In genomic region chr18:11991021-11991770, GRCh38 we compare ENCODE assay signal across 25 cellular contexts. TPM values are rescaled to one million over a fixed set of nuclear protein-coding genes. Genes with fewer than 3 reads are reported as not detected.
DNase-seq lines count a peak whose midpoint lies in the region; ATAC-seq and TF ChIP-seq lines count a peak whose summit lies in the region.
"Had no signal": no experiment of that assay in that cellular context is flagged by ENCODE, and none has a peak within 500 bp of the region (broad histone marks: within the 10 kb centered on the region; RNA-seq: fewer than 3 reads in every experiment).

No MANE protein-coding gene starts in this region.

- no peaks in the 10 kb centered on the region for H3K27me3 ChIP-seq in left lung
- no peaks in the 10 kb centered on the region for H3K27me3 ChIP-seq in aorta (ENCODE audit: control insufficient read depth in 1 of 2, insufficient read depth in 2 of 2, low read length in 1 of 2)
- H3K27me3 ChIP-seq in CD4-positive, alpha-beta memory T cell (ENCODE audit: insufficient read depth, low read length): no peaks in the 10 kb centered on the region
- H3K27me3 ChIP-seq: uterus had no signal

- peak; percentile 17 for DNase-seq in left ventricle myocardium superior
- no peak for DNase-seq in Right ventricle myocardium superior
- peak; percentile 23 to 49 for DNase-seq in left lung
- peak; percentile 77 for DNase-seq in posterior vena cava (ENCODE audit: low spot score)
- DNase-seq in aorta: peak; percentile 17 to 44
- no peak for DNase-seq in Ammon's horn (ENCODE audit: low spot score)
- no peak for DNase-seq in activated CD4-positive, CD25-positive, alpha-beta regulatory T cell (lab: John Stamatoyannopoulos, UW)
- no peak for DNase-seq in CD4-positive, alpha-beta memory T cell
- DNase-seq: activated CD4-positive, alpha-beta T cell treated with anti-CD3 and anti-CD28 coated beads for 36 hours; activated naive CD4-positive, alpha-beta T cell treated with anti-CD3 and anti-CD28 coated beads, Interleukin-2, amount 10 ng/mL, durations not matched to agents 7 days and 5 days; activated T-cell treated with anti-CD3 and anti-CD28 coated beads, Interleukin-2, amount 50 U/mL, for 48 hours; amniotic stem cell; Calu3; naive thymus-derived CD8-positive, alpha-beta T cell; NCI-H1436; NK-92 treated with Interleukin-12 subunit alpha and Interleukin-12 subunit beta, amount 100 ng/mL, for 24 hours; stimulated activated naive B cell treated with anti-CD40 and anti-IgM and Interleukin-4, amounts not matched to agents 10 μg/mL and 1 μg/mL and 100 μg/mL, for 72 hours; uterus had no signal

- POLR2A ChIA-PET in CD4-positive, alpha-beta memory T cell (lab: Charles Lee; ENCODE audit: partially characterized antibody): no interaction called here

- H3K4me3 Mint-ChIP-seq in CD4-positive, alpha-beta memory T cell: no peak overlapping the region
- H3K4me3 Mint-ChIP-seq: activated CD4-positive, alpha-beta T cell treated with anti-CD3 and anti-CD28 coated beads for 36 hours; activated naive CD4-positive, alpha-beta T cell treated with anti-CD3 and anti-CD28 coated beads, Interleukin-2, amount 10 ng/mL, durations not matched to agents 7 days and 5 days; B cell; GM23338; naive thymus-derived CD8-positive, alpha-beta T cell; stimulated activated naive B cell treated with anti-CD40 and anti-IgM and Interleukin-4, amounts not matched to agents 10 μg/mL and 1 μg/mL and 100 μg/mL, for 72 hours; T-helper 1 cell treated with Interleukin-12 subunit alpha and Interleukin-12 subunit beta and Interleukin-4 antibody, amounts not matched to agents 30 μg/mL and 1 μg/mL, for 36 hours had no signal

- no peaks in the 10 kb centered on the region for H3K36me3 Mint-ChIP-seq in CD4-positive, alpha-beta memory T cell

- H3K4me1 ChIP-seq in left lung (peaks cover 21 to 58% of the 10 kb centered on the region in 2 donors), aorta (ENCODE audit: control insufficient read depth in 1 of 2, insufficient read depth in 2 of 2, low read length in 2 of 2) (no peaks in the 10 kb centered on the region)
- H3K4me1 ChIP-seq in CD4-positive, alpha-beta memory T cell (ENCODE audit: insufficient read depth, low read length): peaks cover 11% of the 10 kb centered on the region
- H3K4me1 ChIP-seq: uterus had no signal

- 93 to 97% methylated on average over 19 of the region's 19 CpGs for WGBS in aorta, 2 donors

- H3K36me3 ChIP-seq in left lung: no peaks in the 10 kb centered on the region
- no peaks in the 10 kb centered on the region for H3K36me3 ChIP-seq in aorta (ENCODE audit: control insufficient read depth in 1 of 2, insufficient read depth in 2 of 2, low read length in 1 of 2)
- H3K36me3 ChIP-seq in CD4-positive, alpha-beta memory T cell (ENCODE audit: insufficient read depth, low read length): no peaks in the 10 kb centered on the region
- H3K36me3 ChIP-seq: uterus had no signal

- CTCF ChIA-PET in CD4-positive, alpha-beta memory T cell (lab: Charles Lee; ENCODE audit: partially characterized antibody): interaction anchor here (1.3 to 20.1 kb wide), 4 partner anchors 10 to 258 kb away, joined by 3 to 665 read pairs (median 8); partner anchors contain the start of gene IMPA2

- intact Hi-C loops in left ventricle myocardium superior (cut with micrococcal nuclease): no loop called here
- intact Hi-C loops in Right ventricle myocardium superior (cut with DNase I): loop anchor here (5.0 kb wide), 1 partner anchor 54 kb away; no protein-coding TSS in a partner anchor
- intact Hi-C loops in left lung (cut with DNase I): no loop called here
- intact Hi-C loops in posterior vena cava (cut with DNase I): loop anchor here in 1 of 2 donors (5.0 kb wide), 1 partner anchor 54 kb away; no protein-coding TSS in a partner anchor
- intact Hi-C loops in aorta (cut with DNase I): loop anchor here in 1 of 2 donors (10.0 kb wide), 1 partner anchor 336 kb away; no protein-coding TSS in a partner anchor
- intact Hi-C loops in CD4-positive, alpha-beta memory T cell (cut with micrococcal nuclease): no loop called here

- H3K9me3 ChIP-seq in left lung: no peaks in the 10 kb centered on the region
- no peaks in the 10 kb centered on the region for H3K9me3 ChIP-seq in aorta (ENCODE audit: control insufficient read depth, low read length)
- no peaks in the 10 kb centered on the region for H3K9me3 ChIP-seq in CD4-positive, alpha-beta memory T cell (ENCODE audit: control insufficient read depth in 1 of 2, low read length in 2 of 2)
- H3K9me3 ChIP-seq: uterus had no signal

- H3K9me3 Mint-ChIP-seq in CD4-positive, alpha-beta memory T cell: no peaks in the 10 kb centered on the region
- H3K9me3 Mint-ChIP-seq: activated naive CD4-positive, alpha-beta T cell treated with anti-CD3 and anti-CD28 coated beads, Interleukin-2, amount 10 ng/mL, durations not matched to agents 7 days and 5 days; GM23338; naive thymus-derived CD8-positive, alpha-beta T cell; stimulated activated naive B cell treated with anti-CD40 and anti-IgM and Interleukin-4, amounts not matched to agents 10 μg/mL and 1 μg/mL and 100 μg/mL, for 72 hours; T-helper 1 cell treated with Interleukin-12 subunit alpha and Interleukin-12 subunit beta and Interleukin-4 antibody, amounts not matched to agents 30 μg/mL and 1 μg/mL, for 36 hours had no signal

- no peak for ATAC-seq in left ventricle myocardium superior
- ATAC-seq in Right ventricle myocardium superior (ENCODE audit: poor library complexity): no peak
- no peak for ATAC-seq in left lung
- ATAC-seq in aorta (ENCODE audit: low FRiP score): no peak
- ATAC-seq: activated CD4-positive, alpha-beta T cell treated with anti-CD3 and anti-CD28 coated beads for 36 hours; GM23338; naive thymus-derived CD8-positive, alpha-beta T cell; Panc1; stimulated activated naive B cell treated with anti-CD40 and anti-IgM and Interleukin-4, amounts not matched to agents 10 μg/mL and 1 μg/mL and 100 μg/mL, for 72 hours had no signal

- peak overlapping the region in 1 of 7 donors; percentile 74 for H3K27ac Mint-ChIP-seq in CD4-positive, alpha-beta memory T cell
- H3K27ac Mint-ChIP-seq: activated CD4-positive, alpha-beta T cell treated with anti-CD3 and anti-CD28 coated beads for 36 hours; activated naive CD4-positive, alpha-beta T cell treated with anti-CD3 and anti-CD28 coated beads, Interleukin-2, amount 10 ng/mL, durations not matched to agents 7 days and 5 days; B cell; GM23338; stimulated activated naive B cell treated with anti-CD40 and anti-IgM and Interleukin-4, amounts not matched to agents 10 μg/mL and 1 μg/mL and 100 μg/mL, for 72 hours; T-helper 1 cell treated with Interleukin-12 subunit alpha and Interleukin-12 subunit beta and Interleukin-4 antibody, amounts not matched to agents 30 μg/mL and 1 μg/mL, for 36 hours had no signal

- peaks cover 0 to 1% of the 10 kb centered on the region in 2 donors for H3K27me3 Mint-ChIP-seq in CD4-positive, alpha-beta memory T cell
- H3K27me3 Mint-ChIP-seq: activated CD4-positive, alpha-beta T cell treated with anti-CD3 and anti-CD28 coated beads for 36 hours; activated naive CD4-positive, alpha-beta T cell treated with anti-CD3 and anti-CD28 coated beads, Interleukin-2, amount 10 ng/mL, durations not matched to agents 7 days and 5 days; B cell; stimulated activated naive B cell treated with anti-CD40 and anti-IgM and Interleukin-4, amounts not matched to agents 10 μg/mL and 1 μg/mL and 100 μg/mL, for 72 hours had no signal

- H3K4me3 ChIP-seq in left lung: no peak overlapping the region
- no peak overlapping the region for H3K4me3 ChIP-seq in aorta (ENCODE audit: low read length in 2 of 2)
- no peak overlapping the region for H3K4me3 ChIP-seq in CD4-positive, alpha-beta memory T cell (ENCODE audit: low read length in 2 of 2)
- H3K4me3 ChIP-seq: coronary artery, GM23338, smooth muscle cell, uterus had no signal

- TF ChIP-seq CTCF in left lung (IDR thresholded peaks at IDR 0.05): no peak

- H3K27ac ChIP-seq in left lung: no peak overlapping the region
- H3K27ac ChIP-seq in aorta (ENCODE audit: low read depth in 1 of 2, low read length in 2 of 2): no peak overlapping the region
- H3K27ac ChIP-seq in CD4-positive, alpha-beta memory T cell (ENCODE audit: low read depth, low read length): no peak overlapping the region
- H3K27ac ChIP-seq: coronary artery, KMS-11, uterus had no signal

- H3K4me1 Mint-ChIP-seq in CD4-positive, alpha-beta memory T cell: peaks cover 6 to 16% (median 9%) of the 10 kb centered on the region in 4 donors

RNA-seq across cellular contexts. Expression of gene IMPA2, which starts 9.9 kb away (rescaled TPM):
- total RNA-seq in left ventricle myocardium superior (73.3 TPM), Right ventricle myocardium superior (85.8 TPM), left lung (10 to 100 TPM; 62.2 to 92.5 TPM), posterior vena cava (10 to 100 TPM; 14.9 to 31.5 TPM), aorta (10 to 100 TPM; 14.1 to 19.9 TPM)
- 10 to 100 TPM in 1 of 2 donors, 1 to 10 TPM in 1; 7.9 to 14.2 TPM for polyA plus RNA-seq in aorta
- 1 to 10 TPM; 6.4 to 6.6 TPM for total RNA-seq in CD4-positive, alpha-beta memory T cell
- 1 to 10 TPM; 4.9 to 9.8 TPM for polyA plus RNA-seq in CD4-positive, alpha-beta memory T cell

Comparison
In these comparisons a context has a peak if more than half of its experiments do, and no peak if none do; other contexts are left out.
1. DNase-seq: peak in left ventricle myocardium superior (single experiment), left lung (2 of 2), posterior vena cava (single experiment) and aorta (2 of 2); none in Right ventricle myocardium superior (single experiment), Ammon's horn (single experiment), activated CD4-positive, CD25-positive, alpha-beta regulatory T cell (0 of 4) and CD4-positive, alpha-beta memory T cell (0 of 5).